ENCODE assay signal across 14 cellular contexts in genomic region chr6:167373042-167373661, GRCh38. TPM values are rescaled to one million over a fixed set of nuclear protein-coding genes. Genes with fewer than 3 reads are reported as not detected.
DNase-seq lines count a peak whose midpoint lies in the region; ATAC-seq, FAIRE-seq and TF ChIP-seq lines count a peak whose summit lies in the region.
"Not testable (repeated sequence)": the region's sequence is repeated elsewhere in the genome, so short reads cannot be mapped to it uniquely, and the experiment has no call there.
"Had no signal": no experiment of that assay in that cellular context is flagged by ENCODE, and none has a peak within 500 bp of the region (broad histone marks: within the 10 kb centered on the region; RNA-seq: fewer than 3 reads in every experiment).

No MANE protein-coding gene starts in this region.

- not testable (repeated sequence) for H3K4me1 ChIP-seq in Peyer's patch, colonic mucosa, right lobe of liver, pancreas
- H3K4me1 ChIP-seq in HepG2 (ENCODE audit: insufficient read depth, low read length): peaks cover 17% of the 10 kb centered on the region

- ATAC-seq in left colon: peak; percentile 89
- peak; percentile 86 for ATAC-seq in HepG2
- ATAC-seq in right lobe of liver: peak; percentile 65 to 75 (median 72)
- peak in 3 of 4 donors; percentile 20 to 29 (median 22) for ATAC-seq in pancreas

- in situ Hi-C loops in HepG2 (cut with HindIII; ENCODE audit: extremely low pct_ligation_motif_present, low pct_unique_long_range_greater_than_20kb): not testable (repeated sequence)

- not testable (repeated sequence) for H3K27me3 ChIP-seq in Peyer's patch; colonic mucosa; HepG2 (ENCODE audit: control insufficient read depth in 1 of 2, insufficient read depth in 2 of 2, low read length in 2 of 2); right lobe of liver; pancreas

- intact Hi-C loops in colonic mucosa (cut with DNase I); left colon (cut with DNase I, micrococcal nuclease); HepG2 (cut with micrococcal nuclease; ENCODE audit: unreplicated experiment); right lobe of liver (cut with DNase I); pancreas (cut with DNase I): not testable (repeated sequence)

- not testable (repeated sequence) for H3K9me3 ChIP-seq in Peyer's patch; colonic mucosa; HepG2 (ENCODE audit: low read length); right lobe of liver; pancreas

- FAIRE-seq in HepG2 (lab: Jason Lieb, UNC): peak; percentile 39
- not testable (repeated sequence) for FAIRE-seq in pancreas (lab: Jason Lieb, UNC)

- WGBS in HepG2 (ENCODE audit: low lambda C conversion rate): 12% methylated on average over 14 of the region's 14 CpGs
- WGBS in right lobe of liver (ENCODE audit: insufficient coverage, low coverage, low lambda C conversion rate, missing lambda C conversion rate): 24% methylated on average over 12 of the region's 14 CpGs
- WGBS in pancreas, 2 donors: 34 to 35% methylated on average over 13 to 14 of the region's 14 CpGs

- H3K4me2 ChIP-seq in HepG2 (ENCODE audit: low read depth, low read length): peak overlapping the region; percentile 64

- POLR2A ChIA-PET in HepG2 (lab: Yijun Ruan, JAX): not testable (repeated sequence)

- TSS peak; percentile 98 for BruUV-seq in HepG2 (replicated peaks; lab: Mats Ljungman, UMichigan)

- CTCF ChIA-PET in HepG2 (lab: Yijun Ruan, JAX; ENCODE audit: low intra/inter-chr PET ratio, low total read pairs): not testable (repeated sequence)

- H3K9ac ChIP-seq in colonic mucosa (ENCODE audit: low read depth in 2 of 2, low read length in 2 of 2); HepG2 (ENCODE audit: insufficient read depth, low read depth, low read length): not testable (repeated sequence)

- H3K79me2 ChIP-seq in HepG2 (ENCODE audit: insufficient read depth, low read length): not testable (repeated sequence)

- TF ChIP-seq CTCF in Peyer's patch (IDR thresholded peaks at IDR 0.05); colonic mucosa (IDR thresholded peaks at IDR 0.05); HepG2 (CRISPR knock-in tag; IDR thresholded peaks at IDR 0.05); right lobe of liver (IDR thresholded peaks at IDR 0.05); pancreas (IDR thresholded peaks at IDR 0.05): not testable (repeated sequence)

- TF ChIP-seq RAD21 in HepG2 (CRISPR knock-in tag; IDR thresholded peaks at IDR 0.05): not testable (repeated sequence)

- H3K36me3 ChIP-seq in Peyer's patch; colonic mucosa; HepG2 (replicated peaks in 1 of 2; ENCODE audit: control insufficient read depth in 1 of 2, insufficient read depth in 2 of 2, low read length in 2 of 2); right lobe of liver; pancreas: not testable (repeated sequence)

- not testable (repeated sequence) for TF ChIP-seq EP300 in HepG2 (IDR thresholded peaks at IDR 0.05; ENCODE audit: low read depth in 2 of 2, low read length in 2 of 2); HepG2 (CRISPR knock-in tag; IDR thresholded peaks at IDR 0.05; ENCODE audit: borderline replicate concordance)

- TF ChIP-seq POLR2A in Peyer's patch (IDR thresholded peaks at IDR 0.05); HepG2 (IDR thresholded peaks at IDR 0.05; ENCODE audit: insufficient read depth in 1 of 2, low read depth in 2 of 2, low read length in 2 of 2); right lobe of liver (IDR thresholded peaks at IDR 0.05): not testable (repeated sequence)

- H3K27ac ChIP-seq in Peyer's patch (peak overlapping the region in 2 of 4 donors; percentile 73 to 80), colonic mucosa (peak overlapping the region; percentile 42), HepG2 (ENCODE audit: extremely low read length, insufficient read depth, low read length) (peak overlapping the region; percentile 48)
- not testable (repeated sequence) for H3K27ac ChIP-seq in right lobe of liver, pancreas

- DNase-seq in Peyer's patch: peak in 2 of 3 donors; percentile 54 to 65
- DNase-seq in colonic mucosa: peak; percentile 42
- peak; percentile 54 to 60 for DNase-seq in left colon
- not testable (repeated sequence) for DNase-seq in HepG2 (ENCODE audit: low spot score); right lobe of liver; pancreas
- DNase-seq in superior temporal gyrus (ENCODE audit: extremely low spot score): peak; percentile 3

- peak overlapping the region in 2 of 4 donors; percentile 21 to 30 for H3K4me3 ChIP-seq in Peyer's patch
- H3K4me3 ChIP-seq in colonic mucosa, right lobe of liver, pancreas: not testable (repeated sequence)
- H3K4me3 ChIP-seq in HepG2 (replicated peaks in 1 of 3; ENCODE audit: insufficient read depth in 1 of 3, low read depth in 2 of 3, low read length in 3 of 3): peak overlapping the region in 1 of 3 experiments; percentile 29; a peak in 2 of 6 replicates

- H2AFZ ChIP-seq in HepG2 (ENCODE audit: low read length): not testable (repeated sequence)

- not testable (repeated sequence) for H4K20me1 ChIP-seq in HepG2 (ENCODE audit: insufficient read depth, low read length)

TF ChIP-seq in HepG2, 621 proteins besides CTCF, POLR2A, EP300 and RAD21 (continues in another document):
- peak; percentile 44; the same call in 1 of the 2 replicates for TF ChIP-seq ERF (CRISPR knock-in tag; IDR thresholded peaks at IDR 0.05)
- peak; percentile 51 for TF ChIP-seq PAXIP1 (CRISPR knock-in tag; conservative IDR thresholded peaks at IDR 0.05)
- TF ChIP-seq GATAD2A (CRISPR knock-in tag; IDR thresholded peaks at IDR 0.05): peak; percentile 53; the same call in 1 of the 2 replicates
- peak; percentile 35; the same call in 1 of the 2 replicates for TF ChIP-seq MED1 (CRISPR knock-in tag; IDR thresholded peaks at IDR 0.05)
- TF ChIP-seq TEAD3 (CRISPR knock-in tag; optimal IDR thresholded peaks at IDR 0.05; ENCODE audit: borderline replicate concordance): peak; percentile 34

RNA-seq across cellular contexts. Expression of gene TTLL2, which starts 48.3 kb away (rescaled TPM):
- total RNA-seq in Peyer's patch (not detected), colonic mucosa (not detected), left colon (not detected), HepG2 (2016; rRNA removed; fragmentation: Illumina TruSeq; extraction: Trizol) (not detected in 2 replicates), right lobe of liver (not detected), pancreas (not detected)
- total RNA-seq in HepG2 (2016; cell fraction: cytosol; rRNA removed; fragmentation: Illumina TruSeq; extraction: Trizol; ENCODE audit: low read depth): not detected in 2 replicates
- total RNA-seq in HepG2 (2016; cell fraction: insoluble cytoplasmic fraction; rRNA removed; fragmentation: Illumina TruSeq; extraction: Trizol): 0.04 TPM in 1 of 2 replicates, not detected in the other
- not detected in 2 replicates for total RNA-seq in HepG2 (2016; cell fraction: membrane; rRNA removed; fragmentation: Illumina TruSeq; extraction: Trizol)
- not detected in 2 replicates for total RNA-seq in HepG2 (2016; cell fraction: nucleus; rRNA removed; fragmentation: Illumina TruSeq; extraction: Trizol)
- polyA plus RNA-seq in HepG2 (2011; rRNA removed) (0.03 TPM in 1 of 2 replicates, not detected in the other), pancreas (not detected)
- not detected in 2 replicates for polyA plus RNA-seq in HepG2 (2011; cell fraction: cytosol; rRNA removed)
- polyA plus RNA-seq in HepG2 (2011; cell fraction: nucleus; rRNA removed): not detected in 2 replicates
- polyA plus RNA-seq in HepG2 (2012): not detected in 2 replicates
- not detected in 2 replicates for polyA plus RNA-seq in HepG2 (2016; cell fraction: cytosol; fragmentation: Illumina TruSeq; extraction: Trizol; ENCODE audit: low read depth)
- polyA plus RNA-seq in HepG2 (2016; cell fraction: insoluble cytoplasmic fraction; fragmentation: Illumina TruSeq; extraction: Trizol; ENCODE audit: low read depth): not detected in 2 replicates
- polyA plus RNA-seq in HepG2 (2016; cell fraction: membrane; fragmentation: Illumina TruSeq; extraction: Trizol; ENCODE audit: low read depth): not detected in 2 replicates
- polyA plus RNA-seq in HepG2 (2016; cell fraction: nucleus; fragmentation: Illumina TruSeq; extraction: Trizol; ENCODE audit: insufficient read depth, low read depth): not detected in 2 replicates
- not detected in 2 replicates for polyA minus RNA-seq in HepG2 (2011; rRNA and poly(A)+ RNA removed; ENCODE audit: low replicate concordance)
- polyA minus RNA-seq in HepG2 (2011; cell fraction: cytosol; rRNA and poly(A)+ RNA removed): not detected in 2 replicates
- not detected in 2 replicates for polyA minus RNA-seq in HepG2 (2011; cell fraction: nucleus; rRNA and poly(A)+ RNA removed)
- total RNA-seq: A673; Calu3; CD4-positive, alpha-beta memory T cell; CD4-positive, CD25-positive, alpha-beta regulatory T cell; CD8-positive, alpha-beta memory T cell had no signal
- polyA plus RNA-seq: AG04450; CD14-positive monocyte; CD4-positive, CD25-positive, alpha-beta regulatory T cell; CD8-positive, alpha-beta memory T cell had no signal

Comparison
In these comparisons a context has a peak if more than half of its experiments do, and no peak if none do; other contexts are left out.
1. ATAC-seq: peak in every context shown above with its lines; median percentile 89 in left colon; 86 in HepG2; 72 in right lobe of liver; 22 in pancreas.